Comparison of ENCODE assay signal across 22 cellular contexts in genomic region chr13:111858571-111858970, GRCh38.
A peak's percentile ranks its signal among the peaks of the same experiment; 100 is the strongest.
DNase-seq lines count a peak whose midpoint lies in the region; ATAC-seq and TF ChIP-seq lines count a peak whose summit lies in the region.
"Had no signal": no experiment of that assay in that cellular context is flagged by ENCODE, and none has a peak within 500 bp of the region (broad histone marks: within the 10 kb centered on the region; RNA-seq: fewer than 3 reads in every experiment).

No MANE protein-coding gene starts in this region.

- H3K79me1 ChIP-seq in H9 (ENCODE audit: insufficient read depth, low read depth, low read length, poor library complexity, severe bottlenecking) = no peaks in the 10 kb centered on the region
- H3K79me1 ChIP-seq in neuronal stem cell (ENCODE audit: low read depth, low read length) = no peaks in the 10 kb centered on the region

- no peak overlapping the region; a peak in 1 of 7 replicates for H3K27ac Mint-ChIP-seq in H9
- no peak overlapping the region for H3K27ac Mint-ChIP-seq in T-helper 17 cell
- H3K27ac Mint-ChIP-seq: B cell; CD4-positive, alpha-beta T cell; CD8-positive, alpha-beta T cell had no signal

- TF ChIP-seq CTCF in H9 (conservative IDR thresholded peaks at IDR 0.05) = no peak

- H3K27me3 ChIP-seq in H9 (ENCODE audit: insufficient read depth, low read length) (no peaks in the 10 kb centered on the region), neuronal stem cell (ENCODE audit: control insufficient read depth in 3 of 3, insufficient read depth in 3 of 3, low read depth in 1 of 3, low read length in 3 of 3) (peaks cover 0 to 11% (median 0%) of the 10 kb centered on the region in 3 experiments)
- H3K27me3 ChIP-seq: BLaER1 treated with 17β-estradiol and CSF1 and Interleukin-3, amounts not matched to agents 10 nM and 100 nM had no signal

- no peak overlapping the region for H4K91ac ChIP-seq in H9 (ENCODE audit: insufficient read length, low read depth, low read length)
- H4K91ac ChIP-seq in neuronal stem cell (ENCODE audit: low read depth, low read length, poor library complexity) = no peak overlapping the region

- H2BK120ac ChIP-seq in H9 (ENCODE audit: low read depth, low read length, poor library complexity, severe bottlenecking) (no peak overlapping the region), neuronal stem cell (ENCODE audit: low read depth, low read length) (no peak overlapping the region)

- H2BK15ac ChIP-seq in H9 (ENCODE audit: low read depth, low read length) = no peak overlapping the region
- peak overlapping the region; percentile 76 for H2BK15ac ChIP-seq in neuronal stem cell (ENCODE audit: low read length)

- no peak overlapping the region for H3K23ac ChIP-seq in H9 (ENCODE audit: insufficient read length, low read depth, low read length)
- H3K23ac ChIP-seq in neuronal stem cell (ENCODE audit: low read depth, low read length, poor library complexity) = no peak overlapping the region

- H3K14ac ChIP-seq in H9 (ENCODE audit: insufficient read depth, low read length) (peak overlapping the region; percentile 36; the same call in 1 of the 2 replicates), neuronal stem cell (ENCODE audit: low read length) (no peak overlapping the region)

- H3K23me2 ChIP-seq in H9 (ENCODE audit: insufficient read length, low read depth, low read length, poor library complexity, severe bottlenecking) = no peaks in the 10 kb centered on the region

- no peak overlapping the region for H2BK20ac ChIP-seq in H9 (ENCODE audit: low read depth, low read length, poor library complexity, severe bottlenecking)

- H3K56ac ChIP-seq in H9 (ENCODE audit: insufficient read length, low read depth, low read length) = no peak overlapping the region

- H4K8ac ChIP-seq in H9 (replicated peaks; ENCODE audit: insufficient read length, low read depth, low read length) = no peak overlapping the region
- H4K8ac ChIP-seq in neuronal stem cell (ENCODE audit: low read depth, low read length) = no peak overlapping the region

- peak; percentile 35 for DNase-seq in activated CD8-positive, alpha-beta memory T cell treated with anti-CD3 and anti-CD28 coated beads for 24 hours
- DNase-seq in activated CD8-positive, alpha-beta memory T cell treated with anti-CD3 and anti-CD28 coated beads, Interleukin-2, amount 50 U/mL, for 48 hours = no peak
- DNase-seq in H9 (no peak), ecto neural progenitor cell (ENCODE audit: low spot score) (peak; percentile 39), neuronal stem cell (ENCODE audit: low spot score) (no peak), T-helper 17 cell (no peak), DMS 273 treated with DMSO at 0.1 percent for 48 hours (lab: John Stamatoyannopoulos, UW) (no peak), kidney tubule cell (ENCODE audit: low spot score) (no peak)
- DNase-seq: AML-193; Caco-2; Calu3; CD4-positive, alpha-beta T cell; CD8-positive, alpha-beta T cell; DMS153; DMS53; DMS79 treated with DMSO at 0.1 percent for 48 hours; GF-D8 had no signal

- H2BK5ac ChIP-seq in H9 (ENCODE audit: insufficient read length, low read length) = no peak overlapping the region
- H2BK5ac ChIP-seq in neuronal stem cell (ENCODE audit: low read length) = no peak overlapping the region

- no CpG with 5 or more reads among the region's 14 CpGs for WGBS in H9 (ENCODE audit: extremely low coverage, insufficient read length, low lambda C conversion rate)
- no CpG with 5 or more reads among the region's 14 CpGs for WGBS in neuronal stem cell (ENCODE audit: extremely low coverage in 2 of 2, insufficient read length in 2 of 2, insufficient replicate concordance in 1 of 2), 2 donors

- no peaks in the 10 kb centered on the region for H3K36me3 ChIP-seq in neuronal stem cell (replicated peaks in 1 of 2; ENCODE audit: control insufficient read depth in 2 of 2, insufficient read depth in 2 of 2, low read length in 2 of 2)
- H3K36me3 ChIP-seq: BLaER1 treated with 17β-estradiol and CSF1 and Interleukin-3, amounts not matched to agents 10 nM and 100 nM had no signal

- H2BK12ac ChIP-seq in H9 (ENCODE audit: insufficient read length, low read depth, low read length) (no peak overlapping the region), neuronal stem cell (ENCODE audit: low read length) (peak overlapping the region; percentile 42)

- H3K9ac ChIP-seq in H9 (ENCODE audit: extremely low read depth, insufficient read length, low read length) (no peak overlapping the region), neuronal stem cell (ENCODE audit: low read depth, low read length, poor library complexity) (no peak overlapping the region)
- H3K9ac ChIP-seq: BLaER1 treated with 17β-estradiol and CSF1 and Interleukin-3, amounts not matched to agents 10 nM and 100 nM had no signal

- H3K4me3 ChIP-seq in neuronal stem cell (ENCODE audit: low read length in 2 of 2) = no peak overlapping the region
- H3K4me3 ChIP-seq: A549; BLaER1 treated with 17β-estradiol and CSF1 and Interleukin-3, amounts not matched to agents 10 nM and 100 nM had no signal

- H3K27me3 Mint-ChIP-seq in H9 (ENCODE audit: low read depth) (peaks cover 18% of the 10 kb centered on the region), T-helper 17 cell (peaks cover 5% of the 10 kb centered on the region)
- H3K27me3 Mint-ChIP-seq: B cell had no signal

- H3K4me3 Mint-ChIP-seq in H9 (no peak overlapping the region; a peak in 1 of 5 replicates), T-helper 17 cell (no peak overlapping the region)
- H3K4me3 Mint-ChIP-seq: B cell; CD4-positive, alpha-beta T cell; CD8-positive, alpha-beta T cell had no signal

- peaks cover 0 to 8% (median 3%) of the 10 kb centered on the region in 3 experiments; a peak in 3 of 7 replicates for H3K36me3 Mint-ChIP-seq in H9 (ENCODE audit: insufficient read depth in 1 of 3, low read depth in 3 of 3)
- no peaks in the 10 kb centered on the region for H3K36me3 Mint-ChIP-seq in T-helper 17 cell (ENCODE audit: low read depth)
- H3K36me3 Mint-ChIP-seq: CD8-positive, alpha-beta T cell had no signal

- H3K9me3 ChIP-seq in H9 (ENCODE audit: control insufficient read depth, low read depth, low read length) = no peaks in the 10 kb centered on the region
- H3K9me3 ChIP-seq in neuronal stem cell (replicated peaks in 1 of 2; ENCODE audit: control insufficient read depth in 2 of 2, insufficient read depth in 1 of 2, low read depth in 1 of 2, low read length in 2 of 2) = peaks cover 0 to 9% of the 10 kb centered on the region in 2 donors
- H3K9me3 ChIP-seq in T-helper 17 cell (ENCODE audit: control insufficient read depth, low read length, poor library complexity, severe bottlenecking) = no peaks in the 10 kb centered on the region
- H3K9me3 ChIP-seq: A549, Caco-2 had no signal

- H2AFZ ChIP-seq in H9 (ENCODE audit: low read length) = no peak overlapping the region
- H2AFZ ChIP-seq in neuronal stem cell (ENCODE audit: low read length) = no peak overlapping the region

- H3K27ac ChIP-seq in H9 (ENCODE audit: insufficient read length, low read depth, low read length) (no peak overlapping the region), neuronal stem cell (replicated peaks; ENCODE audit: low read length) (no peak overlapping the region)
- H3K27ac ChIP-seq: 22Rv1; A549; BLaER1 treated with 17β-estradiol and CSF1 and Interleukin-3, amounts not matched to agents 10 nM and 100 nM; C4-2B had no signal

- ATAC-seq in T-helper 17 cell = no peak
- ATAC-seq: A549; CD8-positive, alpha-beta T cell had no signal

- no peaks in the 10 kb centered on the region for H4K20me1 ChIP-seq in H9 (ENCODE audit: control insufficient read depth, insufficient read depth, insufficient read length)
- H4K20me1 ChIP-seq: BLaER1 treated with 17β-estradiol and CSF1 and Interleukin-3, amounts not matched to agents 10 nM and 100 nM had no signal

- H3K4me2 ChIP-seq in H9 (ENCODE audit: insufficient read depth, insufficient read length, low read length) = no peak overlapping the region
- H3K4me2 ChIP-seq in neuronal stem cell (ENCODE audit: insufficient read depth, low read length, poor library complexity, severe bottlenecking) = no peak overlapping the region
- H3K4me2 ChIP-seq: A549; BLaER1 treated with 17β-estradiol and CSF1 and Interleukin-3, amounts not matched to agents 10 nM and 100 nM had no signal

- no peak overlapping the region for H4K5ac ChIP-seq in H9 (ENCODE audit: insufficient read length, low read depth, low read length)

- H3K4me1 ChIP-seq in H9 (ENCODE audit: insufficient read depth, low read length) = no peaks in the 10 kb centered on the region
- H3K4me1 ChIP-seq in neuronal stem cell (ENCODE audit: control insufficient read depth in 2 of 2, insufficient read depth in 1 of 2, low read depth in 1 of 2, low read length in 2 of 2) = peaks cover 4 to 12% of the 10 kb centered on the region in 2 donors
- H3K4me1 ChIP-seq: A549, Caco-2 had no signal

- no peak overlapping the region for H3T11ph ChIP-seq in H9 (ENCODE audit: low read length)

- H3K4me1 Mint-ChIP-seq in H9 (peaks cover 17 to 19% of the 10 kb centered on the region in 2 experiments), T-helper 17 cell (no peaks in the 10 kb centered on the region)
- H3K4me1 Mint-ChIP-seq: B cell had no signal

- peaks cover 3 to 6% of the 10 kb centered on the region in 2 experiments; a peak in 4 of 5 replicates for H3K9me3 Mint-ChIP-seq in H9
- H3K9me3 Mint-ChIP-seq: CD4-positive, alpha-beta T cell had no signal

- no peak overlapping the region for H3K4ac ChIP-seq in H9 (ENCODE audit: low read depth, low read length)
- no peak overlapping the region for H3K4ac ChIP-seq in neuronal stem cell (ENCODE audit: low read length)

- H2AK5ac ChIP-seq in H9 (ENCODE audit: insufficient read length, low read length) (no peak overlapping the region), neuronal stem cell (ENCODE audit: low read depth, low read length) (peak overlapping the region; percentile 85)

- no peaks in the 10 kb centered on the region for H3K79me2 ChIP-seq in H9 (ENCODE audit: insufficient read depth, low read length)

- H3K18ac ChIP-seq in H9 (ENCODE audit: insufficient read length, low read depth, low read length) = no peak overlapping the region
- peak overlapping the region; percentile 36 for H3K18ac ChIP-seq in neuronal stem cell (ENCODE audit: low read length)

Comparison
In these comparisons a context has a peak if more than half of its experiments do, and no peak if none do; other contexts are left out.
1. DNase-seq: peak in activated CD8-positive, alpha-beta memory T cell treated with anti-CD3 and anti-CD28 coated beads for 24 hours (single experiment) and ecto neural progenitor cell (single experiment); none in activated CD8-positive, alpha-beta memory T cell treated with anti-CD3 and anti-CD28 coated beads, Interleukin-2, amount 50 U/mL, for 48 hours (single experiment), H9 (single experiment), neuronal stem cell (single experiment), T-helper 17 cell (0 of 3), DMS 273 treated with DMSO at 0.1 percent for 48 hours (single experiment) and kidney tubule cell (single experiment).